In genomic region chr1:83999316-83999819, GRCh38 we compare ENCODE assay signal across 8 cellular contexts. TPM values are rescaled to one million over a fixed set of nuclear protein-coding genes. Genes with fewer than 3 reads are reported as not detected.
DNase-seq lines count a peak whose midpoint lies in the region; ATAC-seq and TF ChIP-seq lines count a peak whose summit lies in the region.

No MANE protein-coding gene starts in this region.

- H3K27me3 Mint-ChIP-seq in activated naive CD8-positive, alpha-beta T cell treated with anti-CD3 and anti-CD28 coated beads, Interleukin-2, amount 50 U/mL, for 24 hours = peaks cover 58% of the 10 kb centered on the region

- no peaks in the 10 kb centered on the region for H3K9me3 Mint-ChIP-seq in activated naive CD8-positive, alpha-beta T cell treated with anti-CD3 and anti-CD28 coated beads, Interleukin-2, amount 50 U/mL, for 24 hours

- no peak overlapping the region for H3K27ac Mint-ChIP-seq in activated naive CD8-positive, alpha-beta T cell treated with anti-CD3 and anti-CD28 coated beads, Interleukin-2, amount 50 U/mL, for 24 hours

- intact Hi-C loops in Right ventricle myocardium inferior (cut with DNase I) = no loop called here

- no peaks in the 10 kb centered on the region for H3K36me3 Mint-ChIP-seq in activated naive CD8-positive, alpha-beta T cell treated with anti-CD3 and anti-CD28 coated beads, Interleukin-2, amount 50 U/mL, for 24 hours (ENCODE audit: low read depth)

- DNase-seq in ELF-1 (ENCODE audit: low read depth, low spot score) (peak; percentile 91), GM20000 (ENCODE audit: low spot score) (peak; percentile 76), NCI-H748 (lab: John Stamatoyannopoulos, UW; ENCODE audit: unreplicated experiment) (peak; percentile 94), Right ventricle myocardium inferior (ENCODE audit: missing footprints) (peak; percentile 90), nucleus accumbens (lab: John Stamatoyannopoulos, UW) (peak in 41 of 56 donors; percentile 64 to 97 (median 88)), NK-92 (lab: John Stamatoyannopoulos, UW; ENCODE audit: unreplicated experiment) (no peak)
- no peak for DNase-seq in activated naive CD8-positive, alpha-beta T cell treated with anti-CD3 and anti-CD28 coated beads, Interleukin-2, amount 50 U/mL, for 24 hours

- H3K4me3 Mint-ChIP-seq in activated naive CD8-positive, alpha-beta T cell treated with anti-CD3 and anti-CD28 coated beads, Interleukin-2, amount 50 U/mL, for 24 hours = peak overlapping the region; percentile 75

- ATAC-seq in HG03565 (IDR thresholded peaks at IDR 0.05; ENCODE audit: unreplicated experiment) (peak; percentile 62), Right ventricle myocardium inferior (peak; percentile 98)
- peak; percentile 79 for ATAC-seq in activated naive CD8-positive, alpha-beta T cell treated with anti-CD3 and anti-CD28 coated beads, Interleukin-2, amount 50 U/mL, for 24 hours

- peaks cover 10% of the 10 kb centered on the region for H3K4me1 Mint-ChIP-seq in activated naive CD8-positive, alpha-beta T cell treated with anti-CD3 and anti-CD28 coated beads, Interleukin-2, amount 50 U/mL, for 24 hours

- no peak for TF ChIP-seq CTCF in GM20000 (IDR thresholded peaks at IDR 0.05; ENCODE audit: extremely low read depth, missing control alignments)

RNA-seq across cellular contexts. Expression of gene TTLL7, which starts 0.4 kb away (rescaled TPM):
- 3.7 TPM for total RNA-seq in Right ventricle myocardium inferior

Comparison
In these comparisons a context has a peak if more than half of its experiments do, and no peak if none do; other contexts are left out.
1. DNase-seq: peak in ELF-1 (single experiment), GM20000 (single experiment), NCI-H748 (single experiment), Right ventricle myocardium inferior (single experiment) and nucleus accumbens (41 of 56); none in activated naive CD8-positive, alpha-beta T cell treated with anti-CD3 and anti-CD28 coated beads, Interleukin-2, amount 50 U/mL, for 24 hours (single experiment) and NK-92 (single experiment).
2. Peak in every context shown above with its lines, with median percentiles within 50 percentile points of each other: ATAC-seq.